In genomic region chr2:73291093-73291460, GRCh38 we compare ENCODE assay signal across 9 cellular contexts. TPM values are rescaled to one million over a fixed set of nuclear protein-coding genes. Genes with fewer than 3 reads are reported as not detected.
DNase-seq lines count a peak whose midpoint lies in the region; ATAC-seq, FAIRE-seq and TF ChIP-seq lines count a peak whose summit lies in the region.
"Had no signal": no experiment of that assay in that cellular context is flagged by ENCODE, and none has a peak within 500 bp of the region (broad histone marks: within the 10 kb centered on the region; RNA-seq: fewer than 3 reads in every experiment).

No MANE protein-coding gene starts in this region.

- H3K27ac ChIP-seq in endothelial cell of umbilical vein (ENCODE audit: insufficient read depth, low read depth, low read length) = no peak overlapping the region

- H3K27ac Mint-ChIP-seq in activated CD4-positive, alpha-beta T cell treated with anti-CD3 and anti-CD28 coated beads, Interleukin-2, amount 10 ng/mL, durations not matched to agents 7 days and 5 days = no peak overlapping the region
- peak overlapping the region in 3 of 10 donors; percentile 11 to 35 (median 25) for H3K27ac Mint-ChIP-seq in naive thymus-derived CD8-positive, alpha-beta T cell

- intact Hi-C loops in endothelial cell of umbilical vein (cut with micrococcal nuclease) = no loop called here

- FAIRE-seq in endothelial cell of umbilical vein (lab: Jason Lieb, UNC) = peak; percentile 28
- FAIRE-seq: colon had no signal

- no peak overlapping the region for H3K4me3 ChIP-seq in endothelial cell of umbilical vein (replicated peaks in 1 of 3; ENCODE audit: insufficient read depth in 1 of 3, low read depth in 1 of 3, low read length in 3 of 3)

- DNase-seq in AG20443 (ENCODE audit: low spot score) = peak; percentile 88
- DNase-seq in HUDEP-2 (lab: John Stamatoyannopoulos, UW; ENCODE audit: unreplicated experiment in 76 of 76) = peak in 40 of 76 experiments; percentile 4 to 51 (median 22)
- peak; percentile 67 for DNase-seq in activated CD4-positive, alpha-beta T cell treated with anti-CD3 and anti-CD28 coated beads, Interleukin-2, amount 10 ng/mL, durations not matched to agents 7 days and 5 days
- peak; percentile 55 for DNase-seq in endothelial cell of umbilical vein (ENCODE audit: low read depth, low spot score)
- DNase-seq in naive thymus-derived CD8-positive, alpha-beta T cell = peak; percentile 27 to 74 (median 60)
- DNase-seq in NCI-H524 treated with DMSO at 0.1 percent for 48 hours (lab: John Stamatoyannopoulos, UW) = no peak
- DNase-seq in NCI-H345 (lab: John Stamatoyannopoulos, UW) = no peak

- H3K36me3 Mint-ChIP-seq in activated CD4-positive, alpha-beta T cell treated with anti-CD3 and anti-CD28 coated beads, Interleukin-2, amount 10 ng/mL, durations not matched to agents 7 days and 5 days (ENCODE audit: low read depth) = no peaks in the 10 kb centered on the region
- H3K36me3 Mint-ChIP-seq in naive thymus-derived CD8-positive, alpha-beta T cell = no peaks in the 10 kb centered on the region

- no peak for TF ChIP-seq CTCF in endothelial cell of umbilical vein (IDR thresholded peaks at IDR 0.05; ENCODE audit: extremely low read depth in 1 of 2, insufficient read depth in 1 of 2, low read depth in 1 of 2, low read length in 2 of 2)

- peak overlapping the region; percentile 35 for H3K4me2 ChIP-seq in endothelial cell of umbilical vein (ENCODE audit: insufficient read depth, low read length)

- CTCF ChIA-PET in activated CD4-positive, alpha-beta T cell treated with anti-CD3 and anti-CD28 coated beads, Interleukin-2, amount 10 ng/mL, durations not matched to agents 7 days and 5 days (lab: Charles Lee) = interaction anchor here (0.9 to 3.1 kb wide), 3 partner anchors 11 to 33 kb away, joined by 3 to 12 read pairs (median 3); no protein-coding TSS in a partner anchor
- CTCF ChIA-PET in endothelial cell of umbilical vein (lab: Charles Lee) = interaction anchor here (0.6 to 2.4 kb wide), 5 partner anchors 9 to 398 kb away, joined by 3 to 8 read pairs (median 7); partner anchors contain the start of gene CCT7

- POLR2A ChIA-PET in activated CD4-positive, alpha-beta T cell treated with anti-CD3 and anti-CD28 coated beads, Interleukin-2, amount 10 ng/mL, durations not matched to agents 7 days and 5 days (lab: Charles Lee) = no interaction called here
- POLR2A ChIA-PET in endothelial cell of umbilical vein (lab: Charles Lee) = no interaction called here
- POLR2A ChIA-PET in naive thymus-derived CD8-positive, alpha-beta T cell (lab: Charles Lee) = interaction anchor here (1.2 to 4.9 kb wide), 5 partner anchors 22 to 1666 kb away, joined by 3 to 27 read pairs (median 4); partner anchors contain the start of genes ALMS1, CCT7 and PRADC1

- no peaks in the 10 kb centered on the region for H3K36me3 ChIP-seq in endothelial cell of umbilical vein (ENCODE audit: control insufficient read depth in 2 of 2, extremely low read depth in 1 of 2, insufficient read depth in 2 of 2, low read length in 2 of 2)

- no peaks in the 10 kb centered on the region for H4K20me1 ChIP-seq in endothelial cell of umbilical vein (replicated peaks; ENCODE audit: control insufficient read depth, extremely low read depth, insufficient read depth, low read length)

- dilution Hi-C loops in endothelial cell of umbilical vein (cut with MboI; ENCODE audit: extremely low pct_ligation_motif_present, low sequenced_read_pairs) = no loop called here

- no TSS peak for BruUV-seq in endothelial cell of umbilical vein (replicated peaks; lab: Mats Ljungman, UMichigan)

- peak overlapping the region; percentile 52 for H3K4me3 Mint-ChIP-seq in activated CD4-positive, alpha-beta T cell treated with anti-CD3 and anti-CD28 coated beads, Interleukin-2, amount 10 ng/mL, durations not matched to agents 7 days and 5 days
- peak overlapping the region; percentile 46 to 88 (median 80) for H3K4me3 Mint-ChIP-seq in naive thymus-derived CD8-positive, alpha-beta T cell

- no peaks in the 10 kb centered on the region for H3K79me2 ChIP-seq in endothelial cell of umbilical vein (ENCODE audit: control insufficient read depth, insufficient read depth, low read length)

- peak; percentile 25 to 41 for ATAC-seq in naive thymus-derived CD8-positive, alpha-beta T cell
- no peak for ATAC-seq in HG03039 (IDR thresholded peaks at IDR 0.05; ENCODE audit: unreplicated experiment)

- no peak for TF ChIP-seq POLR2A in endothelial cell of umbilical vein (IDR thresholded peaks at IDR 0.05; ENCODE audit: low read depth, low read length)

- peaks cover 52 to 88% of the 10 kb centered on the region in 2 experiments for H3K27me3 ChIP-seq in endothelial cell of umbilical vein (ENCODE audit: control insufficient read depth in 2 of 2, insufficient read depth in 2 of 2, low read length in 2 of 2)

- peaks cover 80% of the 10 kb centered on the region for H3K27me3 Mint-ChIP-seq in activated CD4-positive, alpha-beta T cell treated with anti-CD3 and anti-CD28 coated beads, Interleukin-2, amount 10 ng/mL, durations not matched to agents 7 days and 5 days
- H3K27me3 Mint-ChIP-seq in naive thymus-derived CD8-positive, alpha-beta T cell = peaks cover 20 to 53% (median 45%) of the 10 kb centered on the region in 5 donors

- H3K9me3 ChIP-seq in endothelial cell of umbilical vein (replicated peaks; ENCODE audit: control insufficient read depth, insufficient read depth, low read length) = no peaks in the 10 kb centered on the region

- no peaks in the 10 kb centered on the region for H3K4me1 ChIP-seq in endothelial cell of umbilical vein (ENCODE audit: control insufficient read depth, extremely low read depth, insufficient read depth, low read length)

- no peaks in the 10 kb centered on the region for H3K9me3 Mint-ChIP-seq in activated CD4-positive, alpha-beta T cell treated with anti-CD3 and anti-CD28 coated beads, Interleukin-2, amount 10 ng/mL, durations not matched to agents 7 days and 5 days
- no peaks in the 10 kb centered on the region for H3K9me3 Mint-ChIP-seq in naive thymus-derived CD8-positive, alpha-beta T cell

- H2AFZ ChIP-seq in endothelial cell of umbilical vein (ENCODE audit: low read depth, low read length) = no peak overlapping the region

- peaks cover 16% of the 10 kb centered on the region for H3K4me1 Mint-ChIP-seq in activated CD4-positive, alpha-beta T cell treated with anti-CD3 and anti-CD28 coated beads, Interleukin-2, amount 10 ng/mL, durations not matched to agents 7 days and 5 days
- H3K4me1 Mint-ChIP-seq in naive thymus-derived CD8-positive, alpha-beta T cell = peaks cover 6 to 24% (median 14%) of the 10 kb centered on the region in 4 donors

- H3K9ac ChIP-seq in endothelial cell of umbilical vein (replicated peaks; ENCODE audit: extremely low read depth, insufficient read depth, low read length) = no peak overlapping the region

- H3K9me1 ChIP-seq in endothelial cell of umbilical vein (replicated peaks; ENCODE audit: control insufficient read depth, extremely low read depth, insufficient read depth, low read length) = no peaks in the 10 kb centered on the region

RNA-seq across cellular contexts. Expression of gene EGR4, which starts 2.3 kb away (rescaled TPM):
- not detected for total RNA-seq in activated CD4-positive, alpha-beta T cell treated with anti-CD3 and anti-CD28 coated beads, Interleukin-2, amount 10 ng/mL, durations not matched to agents 7 days and 5 days
- total RNA-seq in endothelial cell of umbilical vein = not detected in 2 replicates
- polyA plus RNA-seq in endothelial cell of umbilical vein = not detected in 2 replicates
- polyA plus RNA-seq in endothelial cell of umbilical vein (2011; cell fraction: cytosol; rRNA removed) = not detected in 2 replicates
- not detected in 2 replicates for polyA plus RNA-seq in endothelial cell of umbilical vein (2011; cell fraction: nucleus; rRNA removed)
- polyA plus RNA-seq in endothelial cell of umbilical vein (2012) = not detected in 2 replicates
- polyA minus RNA-seq in endothelial cell of umbilical vein = not detected in 2 replicates
- not detected for polyA minus RNA-seq in endothelial cell of umbilical vein (2011; cell fraction: cytosol; rRNA and poly(A)+ RNA removed)
- not detected in 2 replicates for polyA minus RNA-seq in endothelial cell of umbilical vein (2011; cell fraction: nucleus; rRNA and poly(A)+ RNA removed)
- not detected for total RNA-seq in naive thymus-derived CD8-positive, alpha-beta T cell
- not detected for polyA plus RNA-seq in naive thymus-derived CD8-positive, alpha-beta T cell

RNA-seq across cellular contexts. Expression of gene FBXO41, which starts 6.8 kb away (rescaled TPM):
- 10 to 100 TPM; 18.2 to 20.2 TPM for total RNA-seq in activated CD4-positive, alpha-beta T cell treated with anti-CD3 and anti-CD28 coated beads, Interleukin-2, amount 10 ng/mL, durations not matched to agents 7 days and 5 days
- 1.2 and 1.5 TPM in 2 replicates for total RNA-seq in endothelial cell of umbilical vein
- 0.88 and 0.94 TPM in 2 replicates for polyA plus RNA-seq in endothelial cell of umbilical vein
- 0.39 and 0.45 TPM in 2 replicates for polyA plus RNA-seq in endothelial cell of umbilical vein (2011; cell fraction: cytosol; rRNA removed)
- 1.8 and 2.4 TPM in 2 replicates for polyA plus RNA-seq in endothelial cell of umbilical vein (2011; cell fraction: nucleus; rRNA removed)
- polyA plus RNA-seq in endothelial cell of umbilical vein (2012) = 1.8 and 3.2 TPM in 2 replicates
- polyA minus RNA-seq in endothelial cell of umbilical vein = 0.83 and 1.4 TPM in 2 replicates
- polyA minus RNA-seq in endothelial cell of umbilical vein (2011; cell fraction: cytosol; rRNA and poly(A)+ RNA removed) = 7.4 TPM
- polyA minus RNA-seq in endothelial cell of umbilical vein (2011; cell fraction: nucleus; rRNA and poly(A)+ RNA removed) = 0.67 and 1.2 TPM in 2 replicates
- total RNA-seq in naive thymus-derived CD8-positive, alpha-beta T cell = 10 to 100 TPM; 26.5 to 28.0 TPM
- 1 to 10 TPM; 1.0 to 2.7 (median 1.8) TPM for polyA plus RNA-seq in naive thymus-derived CD8-positive, alpha-beta T cell

RNA-seq across cellular contexts. Expression of gene CCT7, which starts 57.0 kb away (rescaled TPM):
- 100 to 1,000 TPM; 281 to 310 TPM for total RNA-seq in activated CD4-positive, alpha-beta T cell treated with anti-CD3 and anti-CD28 coated beads, Interleukin-2, amount 10 ng/mL, durations not matched to agents 7 days and 5 days
- 362 and 389 TPM in 2 replicates for total RNA-seq in endothelial cell of umbilical vein
- polyA plus RNA-seq in endothelial cell of umbilical vein = 317 and 343 TPM in 2 replicates
- 304 and 311 TPM in 2 replicates for polyA plus RNA-seq in endothelial cell of umbilical vein (2011; cell fraction: cytosol; rRNA removed)
- 134 and 184 TPM in 2 replicates for polyA plus RNA-seq in endothelial cell of umbilical vein (2011; cell fraction: nucleus; rRNA removed)
- polyA plus RNA-seq in endothelial cell of umbilical vein (2012) = 406 and 507 TPM in 2 replicates
- polyA minus RNA-seq in endothelial cell of umbilical vein = 347 and 391 TPM in 2 replicates
- polyA minus RNA-seq in endothelial cell of umbilical vein (2011; cell fraction: cytosol; rRNA and poly(A)+ RNA removed) = 259 TPM
- 59.8 and 83.0 TPM in 2 replicates for polyA minus RNA-seq in endothelial cell of umbilical vein (2011; cell fraction: nucleus; rRNA and poly(A)+ RNA removed)
- total RNA-seq in naive thymus-derived CD8-positive, alpha-beta T cell = 100 to 1,000 TPM; 206 to 217 TPM
- polyA plus RNA-seq in naive thymus-derived CD8-positive, alpha-beta T cell = 100 to 1,000 TPM; 294 to 306 (median 299) TPM

RNA-seq across cellular contexts. Expression of gene PRADC1, which starts 58.0 kb away (rescaled TPM):
- 10 to 100 TPM; 12.5 to 13.7 TPM for total RNA-seq in activated CD4-positive, alpha-beta T cell treated with anti-CD3 and anti-CD28 coated beads, Interleukin-2, amount 10 ng/mL, durations not matched to agents 7 days and 5 days
- total RNA-seq in endothelial cell of umbilical vein = 19.6 and 21.8 TPM in 2 replicates
- polyA plus RNA-seq in endothelial cell of umbilical vein = 32.7 and 42.6 TPM in 2 replicates
- polyA plus RNA-seq in endothelial cell of umbilical vein (2011; cell fraction: cytosol; rRNA removed) = 24.5 and 24.6 TPM in 2 replicates
- polyA plus RNA-seq in endothelial cell of umbilical vein (2011; cell fraction: nucleus; rRNA removed) = 9.0 and 9.3 TPM in 2 replicates
- 21.0 and 22.8 TPM in 2 replicates for polyA plus RNA-seq in endothelial cell of umbilical vein (2012)
- polyA minus RNA-seq in endothelial cell of umbilical vein = 13.7 and 17.4 TPM in 2 replicates
- polyA minus RNA-seq in endothelial cell of umbilical vein (2011; cell fraction: cytosol; rRNA and poly(A)+ RNA removed) = 14.7 TPM
- 4.0 and 5.1 TPM in 2 replicates for polyA minus RNA-seq in endothelial cell of umbilical vein (2011; cell fraction: nucleus; rRNA and poly(A)+ RNA removed)
- 10 to 100 TPM in 1 of 2 experiments, 1 to 10 TPM in 1; 7.8 to 10.7 TPM for total RNA-seq in naive thymus-derived CD8-positive, alpha-beta T cell
- polyA plus RNA-seq in naive thymus-derived CD8-positive, alpha-beta T cell = 10 to 100 TPM; 26.1 to 38.8 (median 27.6) TPM

Comparison
In these comparisons a context has a peak if more than half of its experiments do, and no peak if none do; other contexts are left out.
1. DNase-seq: peak in AG20443 (single experiment), HUDEP-2 (40 of 76), activated CD4-positive, alpha-beta T cell treated with anti-CD3 and anti-CD28 coated beads, Interleukin-2, amount 10 ng/mL, durations not matched to agents 7 days and 5 days (single experiment), endothelial cell of umbilical vein (single experiment) and naive thymus-derived CD8-positive, alpha-beta T cell (10 of 10); none in NCI-H524 treated with DMSO at 0.1 percent for 48 hours (single experiment) and NCI-H345 (single experiment).